In genomic region chr15:67254238-67255175, GRCh38 we compare ENCODE assay signal across 8 cellular contexts.
A peak's percentile ranks its signal among the peaks of the same experiment; 100 is the strongest.
DNase-seq lines count a peak whose midpoint lies in the region; TF ChIP-seq lines count a peak whose summit lies in the region.

Gene AAGAB (minus strand): TSS chr15:67254661. CDS start chr15:67254631, 30 bp downstream.
Gene IQCH (plus strand): TSS chr15:67254786. CDS start chr15:67254897, 111 bp downstream.

- peak within 1 kb of the TSS; percentile 76 for H3K4me3 ChIP-seq in effector memory CD4-positive, alpha-beta T cell (ENCODE audit: insufficient read depth, low read depth, low read length, poor library complexity, severe bottlenecking)

- no peaks in the 10 kb centered on the region for H3K36me3 ChIP-seq in effector memory CD4-positive, alpha-beta T cell (ENCODE audit: control insufficient read depth, insufficient read depth, low read length)

- peak within 1 kb of the TSS; percentile 87 for H3K27ac ChIP-seq in effector memory CD4-positive, alpha-beta T cell (ENCODE audit: insufficient read depth, low read length, poor library complexity, severe bottlenecking)

- TF ChIP-seq CTCF in GM20000 (IDR thresholded peaks at IDR 0.05; ENCODE audit: extremely low read depth, missing control alignments), result no peak

- DNase-seq in COLO668 (lab: John Stamatoyannopoulos, UW; ENCODE audit: unreplicated experiment) (peak; percentile 98), GM20000 (ENCODE audit: low spot score) (peak; percentile 96), HS-5 (ENCODE audit: low read depth) (peak; percentile 86), NK-92 (lab: John Stamatoyannopoulos, UW; ENCODE audit: unreplicated experiment) (peak; percentile 71), medulla oblongata (ENCODE audit: extremely low spot score) (peak; percentile 96)
- peak; percentile 93 to 98 for DNase-seq in activated CD8-positive, alpha-beta memory T cell treated with anti-CD3 and anti-CD28 coated beads for 4 hours (ENCODE audit: low read depth in 2 of 2)
- peak; percentile 92 to 93 (median 93) for DNase-seq in effector memory CD4-positive, alpha-beta T cell
- peak; percentile 96 to 98 (median 96) for DNase-seq in stimulated activated CD4-positive, alpha-beta T cell treated with anti-CD3 and anti-CD28 coated beads, TNF-alpha, amount 100 ng/mL, for 48 hours (ENCODE audit: low read depth in 3 of 3)

- peaks cover 11% of the 10 kb centered on the region for H3K4me1 ChIP-seq in effector memory CD4-positive, alpha-beta T cell (ENCODE audit: control insufficient read depth, insufficient read depth, low read length, poor library complexity, severe bottlenecking)

- no peaks in the 10 kb centered on the region for H3K9me3 ChIP-seq in effector memory CD4-positive, alpha-beta T cell (ENCODE audit: control insufficient read depth, low read length)

- H3K27me3 ChIP-seq in effector memory CD4-positive, alpha-beta T cell (replicated peaks; ENCODE audit: control insufficient read depth, insufficient read depth, low read length, poor library complexity, severe bottlenecking), result no peaks in the 10 kb centered on the region

Comparison
In these comparisons a context has a peak if more than half of its experiments do, and no peak if none do; other contexts are left out.
1. Peak in every context shown above with its lines: DNase-seq, H3K4me3 ChIP-seq and H3K27ac ChIP-seq.